8 cellular contexts compared by ENCODE assay signal in genomic region chr19:41363371-41363752, GRCh38. TPM values are rescaled to one million over a fixed set of nuclear protein-coding genes. Genes with fewer than 3 reads are reported as not detected.
A peak's percentile ranks its signal among the peaks of the same experiment; 100 is the strongest.
DNase-seq lines count a peak whose midpoint lies in the region; ATAC-seq and TF ChIP-seq lines count a peak whose summit lies in the region.

No MANE protein-coding gene starts in this region.

- peaks cover 14% of the 10 kb centered on the region for H3K4me1 ChIP-seq in neuron (ENCODE audit: insufficient read depth, low read length)

- peaks cover 44% of the 10 kb centered on the region for H3K4me1 Mint-ChIP-seq in CD4-positive, alpha-beta T cell (ENCODE audit: low read depth)
- peaks cover 25 to 29% of the 10 kb centered on the region in 2 donors for H3K4me1 Mint-ChIP-seq in effector memory CD8-positive, alpha-beta T cell (ENCODE audit: low read depth in 2 of 2)

- no peaks in the 10 kb centered on the region for H3K27me3 Mint-ChIP-seq in CD4-positive, alpha-beta T cell
- H3K27me3 Mint-ChIP-seq in effector memory CD8-positive, alpha-beta T cell = no peaks in the 10 kb centered on the region

- no peaks in the 10 kb centered on the region for H3K9me3 Mint-ChIP-seq in CD4-positive, alpha-beta T cell
- H3K9me3 Mint-ChIP-seq in effector memory CD8-positive, alpha-beta T cell = no peaks in the 10 kb centered on the region

- H3K27ac ChIP-seq in CD4-positive, alpha-beta T cell (ENCODE audit: low read depth, low read length) = peak overlapping the region; percentile 99

- DNase-seq in CD4-positive, alpha-beta T cell = no peak
- DNase-seq in NB4 (ENCODE audit: low read depth) = no peak
- no peak for DNase-seq in effector memory CD8-positive, alpha-beta T cell
- no peak for DNase-seq in NCI-H345 treated with DMSO at 0.1 percent for 48 hours (lab: John Stamatoyannopoulos, UW; ENCODE audit: unreplicated experiment)
- DNase-seq in hepatic stellate cell (ENCODE audit: low spot score) = no peak
- no peak for DNase-seq in AG08395 (ENCODE audit: low spot score)

- peak overlapping the region; percentile 52 for H2AFZ ChIP-seq in neuron (ENCODE audit: low read depth, low read length)

- H3K27ac Mint-ChIP-seq in CD4-positive, alpha-beta T cell = peak overlapping the region; percentile 98
- H3K27ac Mint-ChIP-seq in effector memory CD8-positive, alpha-beta T cell = peak overlapping the region; percentile 98 to 99

- H3K27me3 ChIP-seq in CD4-positive, alpha-beta T cell (ENCODE audit: control insufficient read depth, insufficient read depth, low read length) = no peaks in the 10 kb centered on the region
- H3K27me3 ChIP-seq in neuron (ENCODE audit: insufficient read depth, low read length) = no peaks in the 10 kb centered on the region

- H3K4me3 ChIP-seq in NB4 (ENCODE audit: low read depth, low read length) (peak overlapping the region; percentile 86), neuron (ENCODE audit: low read length) (peak overlapping the region; percentile 74)

- H3K36me3 ChIP-seq in neuron (ENCODE audit: insufficient read depth, low read length) = peaks cover 9% of the 10 kb centered on the region

- TF ChIP-seq POLR2A in NB4 (IDR thresholded peaks at IDR 0.05; ENCODE audit: extremely low read depth, insufficient read length) = no peak

- POLR2A ChIA-PET in CD4-positive, alpha-beta T cell (lab: Charles Lee) = interaction anchor here (0.7 to 5.3 kb wide), 25 partner anchors 8 to 1928 kb away, joined by 3 to 148 read pairs (median 5); partner anchors contain the start of genes CCDC97, CEACAM21, DMAC2 and EXOSC5

- intact Hi-C loops in CD4-positive, alpha-beta T cell (cut with DNase I, micrococcal nuclease) = loop anchor here in 1 of 2 experiments (5.0 kb wide), 2 partner anchors 36 to 714 kb away; partner anchors contain the start of gene ZNF574

- ATAC-seq in CD4-positive, alpha-beta T cell (ENCODE audit: poor library complexity) = no peak
- no peak for ATAC-seq in effector memory CD8-positive, alpha-beta T cell (replicated peaks)
- no peak for ATAC-seq in HG02973 (IDR thresholded peaks at IDR 0.05; ENCODE audit: unreplicated experiment)

- CTCF ChIA-PET in CD4-positive, alpha-beta T cell (lab: Charles Lee) = interaction anchor here (2.0 to 3.1 kb wide), 3 partner anchors 11 to 101 kb away, joined by 9 to 17 read pairs (median 9); partner anchors contain the start of genes DMAC2 and TGFB1

- no peak for TF ChIP-seq CTCF in CD4-positive, alpha-beta T cell (IDR thresholded peaks at IDR 0.05)
- TF ChIP-seq CTCF in NB4 (IDR thresholded peaks at IDR 0.05; ENCODE audit: low read depth, low read length) = no peak

- H3K9me3 ChIP-seq in CD4-positive, alpha-beta T cell (ENCODE audit: control insufficient read depth, low read length) = no peaks in the 10 kb centered on the region
- no peaks in the 10 kb centered on the region for H3K9me3 ChIP-seq in neuron (ENCODE audit: low read length)

- peak overlapping the region; percentile 94 for H3K4me3 Mint-ChIP-seq in CD4-positive, alpha-beta T cell
- peak overlapping the region; percentile 84 to 91 for H3K4me3 Mint-ChIP-seq in effector memory CD8-positive, alpha-beta T cell

- H3K36me3 Mint-ChIP-seq in CD4-positive, alpha-beta T cell (ENCODE audit: low read depth) = peaks cover 13% of the 10 kb centered on the region
- peaks cover 24% of the 10 kb centered on the region for H3K36me3 Mint-ChIP-seq in effector memory CD8-positive, alpha-beta T cell (ENCODE audit: insufficient read depth)

RNA-seq across cellular contexts. Expression of gene B9D2, which starts 0.6 kb away (rescaled TPM):
- 10 to 100 TPM; 21.1 to 26.8 TPM for total RNA-seq in CD4-positive, alpha-beta T cell

RNA-seq across cellular contexts. Expression of gene TGFB1, which starts 9.6 kb away (rescaled TPM):
- 100 to 1,000 TPM; 406 to 416 TPM for total RNA-seq in CD4-positive, alpha-beta T cell

RNA-seq across cellular contexts. Expression of gene TMEM91, which starts 13.0 kb away (rescaled TPM):
- total RNA-seq in CD4-positive, alpha-beta T cell = 1 to 10 TPM; 6.8 to 7.7 TPM

RNA-seq across cellular contexts. Expression of gene EXOSC5, which starts 33.8 kb away (rescaled TPM):
- total RNA-seq in CD4-positive, alpha-beta T cell = 1 to 10 TPM; 6.5 to 7.5 TPM

RNA-seq across cellular contexts. Expression of gene BCKDHA, which starts 34.3 kb away (rescaled TPM):
- 10 to 100 TPM; 12.2 to 13.1 TPM for total RNA-seq in CD4-positive, alpha-beta T cell
